ENCODE assay signal across 35 cellular contexts in genomic region chr10:44680764-44681163, GRCh38.
"Had no signal": no experiment of that assay in that cellular context is flagged by ENCODE, and none has a peak within 500 bp of the region (broad histone marks: within the 10 kb centered on the region; RNA-seq: fewer than 3 reads in every experiment).

No MANE protein-coding gene starts in this region.

- DNase-seq: activated B cell treated with CpG ODN at 0.5 μM for 24 hours; activated CD4-positive, alpha-beta memory T cell treated with anti-CD3 and anti-CD28 coated beads for 36 hours; activated CD4-positive, alpha-beta T cell treated with anti-CD3 and anti-CD28 coated beads for 4 hours; activated CD4-positive, alpha-beta T cell treated with anti-CD3 and anti-CD28 coated beads, Interleukin-2, amount 10 ng/mL, durations not matched to agents 24 days and 14 days; activated CD4-positive, alpha-beta T cell treated with anti-CD3 and anti-CD28 coated beads, Interleukin-2, amount 50 U/mL, for 1 hour; activated CD4-positive, alpha-beta T cell treated with anti-CD3 and anti-CD28 coated beads, Interleukin-2, amount 50 U/mL, for 4 hours; activated CD4-positive, CD25-positive, alpha-beta regulatory T cell treated with anti-CD3 and anti-CD28 coated beads, Interleukin-2, amount 50 U/mL, for 72 hours; activated CD8-positive, alpha-beta memory T cell treated with anti-CD3 and anti-CD28 coated beads, Interleukin-2, amount 50 U/mL, for 4 hours; activated CD8-positive, alpha-beta T cell treated with anti-CD3 and anti-CD28 coated beads for 36 hours; activated effector memory CD4-positive, alpha-beta T cell treated with anti-CD3 and anti-CD28 coated beads, Interleukin-2, amount 50 U/mL, for 16 hours; activated gamma-delta T cell treated with Interleukin-2 at 50 U/mL for 16 hours; activated naive CD4-positive, alpha-beta T cell; activated naive CD4-positive, alpha-beta T cell treated with anti-CD3 and anti-CD28 coated beads for 36 hours; activated naive CD4-positive, alpha-beta T cell treated with anti-CD3 and anti-CD28 coated beads, Interleukin-2, amount 50 U/mL, for 16 hours; activated naive CD8-positive, alpha-beta T cell treated with anti-CD3 and anti-CD28 coated beads for 36 hours; activated T-cell treated with anti-CD3 and anti-CD28 coated beads for 4 hours; activated T-cell treated with anti-CD3 and anti-CD28 coated beads, Interleukin-2, amount 50 U/mL, for 1 hour; activated T-cell treated with anti-CD3 and anti-CD28 coated beads, Interleukin-2, amount 50 U/mL, for 4 hours; activated T-cell treated with anti-CD3 and anti-CD28 coated beads, Interleukin-2, amount 50 U/mL, for 72 hours; adrenal gland; amniotic stem cell; aorta; body of pancreas; brain microvascular endothelial cell; central memory CD4-positive, alpha-beta T cell; T-helper 1 cell; T-helper 2 cell; T-helper 9 cell had no signal

- H3K27me3 Mint-ChIP-seq: activated B cell treated with CpG ODN at 0.5 μM for 24 hours; activated CD4-positive, alpha-beta memory T cell treated with anti-CD3 and anti-CD28 coated beads for 36 hours; activated CD8-positive, alpha-beta T cell treated with anti-CD3 and anti-CD28 coated beads for 36 hours; activated naive CD8-positive, alpha-beta T cell treated with anti-CD3 and anti-CD28 coated beads for 36 hours had no signal

- H3K27ac Mint-ChIP-seq: activated B cell treated with CpG ODN at 0.5 μM for 24 hours; activated CD4-positive, alpha-beta memory T cell treated with anti-CD3 and anti-CD28 coated beads for 36 hours; activated CD4-positive, alpha-beta T cell treated with anti-CD3 and anti-CD28 coated beads, Interleukin-2, amount 10 ng/mL, durations not matched to agents 24 days and 14 days; activated CD8-positive, alpha-beta T cell treated with anti-CD3 and anti-CD28 coated beads for 36 hours; activated naive CD4-positive, alpha-beta T cell treated with anti-CD3 and anti-CD28 coated beads for 36 hours; activated naive CD4-positive, alpha-beta T cell treated with anti-CD3 and anti-CD28 coated beads, Interleukin-2, amount 50 U/mL, for 72 hours; activated naive CD8-positive, alpha-beta T cell treated with anti-CD3 and anti-CD28 coated beads for 36 hours; activated T-cell treated with anti-CD3 and anti-CD28 coated beads, Interleukin-2, amount 50 U/mL, for 72 hours; activated T-helper 1 cell treated with anti-CD3 and anti-CD28 coated beads, Interleukin-12 subunit alpha, Interleukin-12 subunit beta, Interleukin-2, Interleukin-4 antibody, amounts not matched to agents 30 ng/mL and 10 ng/mL and 1 ng/mL, durations not matched to agents 14 hours and 24 hours and 36 hours; activated T-helper 17 cell treated with anti-CD3 and anti-CD28 coated beads, Interleukin-2, amount 50 U/mL, for 72 hours; T-helper 1 cell treated with Interleukin-12 subunit alpha and Interleukin-12 subunit beta and Interleukin-4 antibody, amounts not matched to agents 30 μg/mL and 1 μg/mL, for 36 hours; T-helper 2 cell treated with Interferon-gamma antibody and Interleukin-4, amounts not matched to agents 5 μg/mL and 100 μg/mL, for 36 hours had no signal

- H3K9me3 ChIP-seq: adrenal gland, body of pancreas, breast epithelium had no signal

- H3K4me1 Mint-ChIP-seq: activated B cell treated with CpG ODN at 0.5 μM for 24 hours; activated CD4-positive, alpha-beta T cell treated with anti-CD3 and anti-CD28 coated beads, Interleukin-2, amount 10 ng/mL, durations not matched to agents 24 days and 14 days; activated naive CD8-positive, alpha-beta T cell treated with anti-CD3 and anti-CD28 coated beads for 36 hours; activated T-helper 17 cell treated with anti-CD3 and anti-CD28 coated beads, Interleukin-2, amount 50 U/mL, for 72 hours had no signal

- H3K27ac ChIP-seq: adrenal gland, body of pancreas, brain microvascular endothelial cell, breast epithelium, VCaP had no signal

- H3K36me3 ChIP-seq: adrenal gland, brain microvascular endothelial cell, breast epithelium had no signal

- H3K4me3 Mint-ChIP-seq: activated B cell treated with CpG ODN at 0.5 μM for 24 hours; activated CD4-positive, alpha-beta memory T cell treated with anti-CD3 and anti-CD28 coated beads for 36 hours; activated CD4-positive, alpha-beta T cell treated with anti-CD3 and anti-CD28 coated beads, Interleukin-2, amount 10 ng/mL, durations not matched to agents 24 days and 14 days; activated CD8-positive, alpha-beta T cell treated with anti-CD3 and anti-CD28 coated beads for 36 hours; activated naive CD4-positive, alpha-beta T cell treated with anti-CD3 and anti-CD28 coated beads for 36 hours; activated naive CD8-positive, alpha-beta T cell treated with anti-CD3 and anti-CD28 coated beads for 36 hours; activated T-cell treated with anti-CD3 and anti-CD28 coated beads, Interleukin-2, amount 50 U/mL, for 4 hours; activated T-cell treated with anti-CD3 and anti-CD28 coated beads, Interleukin-2, amount 50 U/mL, for 72 hours; activated T-helper 1 cell treated with anti-CD3 and anti-CD28 coated beads, Interleukin-12 subunit alpha, Interleukin-12 subunit beta, Interleukin-2, Interleukin-4 antibody, amounts not matched to agents 30 ng/mL and 10 ng/mL and 1 ng/mL, durations not matched to agents 14 hours and 24 hours and 36 hours; activated T-helper 17 cell treated with anti-CD3 and anti-CD28 coated beads, Interleukin-2, amount 50 U/mL, for 72 hours; T-helper 1 cell treated with Interleukin-12 subunit alpha and Interleukin-12 subunit beta and Interleukin-4 antibody, amounts not matched to agents 30 μg/mL and 1 μg/mL, for 36 hours; T-helper 2 cell treated with Interferon-gamma antibody and Interleukin-4, amounts not matched to agents 5 μg/mL and 100 μg/mL, for 36 hours had no signal

- H3K27me3 ChIP-seq: adrenal gland, body of pancreas, brain microvascular endothelial cell, breast epithelium had no signal

- H3K4me3 ChIP-seq: adrenal gland, body of pancreas, breast epithelium had no signal

- H3K36me3 Mint-ChIP-seq: activated CD4-positive, alpha-beta memory T cell treated with anti-CD3 and anti-CD28 coated beads for 36 hours; activated naive CD4-positive, alpha-beta T cell treated with anti-CD3 and anti-CD28 coated beads, Interleukin-2, amount 50 U/mL, for 72 hours; activated naive CD8-positive, alpha-beta T cell treated with anti-CD3 and anti-CD28 coated beads for 36 hours had no signal

- H3K4me1 ChIP-seq: adrenal gland, body of pancreas, breast epithelium had no signal

- H3K9me3 Mint-ChIP-seq: activated B cell treated with CpG ODN at 0.5 μM for 24 hours; activated CD4-positive, alpha-beta memory T cell treated with anti-CD3 and anti-CD28 coated beads for 36 hours; activated CD4-positive, alpha-beta T cell treated with anti-CD3 and anti-CD28 coated beads, Interleukin-2, amount 10 ng/mL, durations not matched to agents 24 days and 14 days; activated CD8-positive, alpha-beta T cell treated with anti-CD3 and anti-CD28 coated beads for 36 hours; activated naive CD4-positive, alpha-beta T cell treated with anti-CD3 and anti-CD28 coated beads for 36 hours; activated naive CD4-positive, alpha-beta T cell treated with anti-CD3 and anti-CD28 coated beads, Interleukin-2, amount 50 U/mL, for 72 hours; activated naive CD8-positive, alpha-beta T cell treated with anti-CD3 and anti-CD28 coated beads for 36 hours; activated T-cell treated with anti-CD3 and anti-CD28 coated beads, Interleukin-2, amount 50 U/mL, for 4 hours; activated T-cell treated with anti-CD3 and anti-CD28 coated beads, Interleukin-2, amount 50 U/mL, for 72 hours; activated T-helper 1 cell treated with anti-CD3 and anti-CD28 coated beads, Interleukin-12 subunit alpha, Interleukin-12 subunit beta, Interleukin-2, Interleukin-4 antibody, amounts not matched to agents 30 ng/mL and 10 ng/mL and 1 ng/mL, durations not matched to agents 14 hours and 24 hours and 36 hours; T-helper 1 cell treated with Interleukin-12 subunit alpha and Interleukin-12 subunit beta and Interleukin-4 antibody, amounts not matched to agents 30 μg/mL and 1 μg/mL, for 36 hours; T-helper 2 cell treated with Interferon-gamma antibody and Interleukin-4, amounts not matched to agents 5 μg/mL and 100 μg/mL, for 36 hours had no signal

- ATAC-seq: activated CD8-positive, alpha-beta T cell treated with anti-CD3 and anti-CD28 coated beads for 36 hours; activated naive CD4-positive, alpha-beta T cell treated with anti-CD3 and anti-CD28 coated beads, Interleukin-2, amount 50 U/mL, for 72 hours; activated T-cell treated with anti-CD3 and anti-CD28 coated beads, Interleukin-2, amount 50 U/mL, for 4 hours; activated T-cell treated with anti-CD3 and anti-CD28 coated beads, Interleukin-2, amount 50 U/mL, for 72 hours; activated T-helper 17 cell treated with anti-CD3 and anti-CD28 coated beads, Interleukin-2, amount 50 U/mL, for 72 hours; body of pancreas had no signal
